Comparison of ENCODE assay signal across 8 cellular contexts in genomic region chr9:133121200-133122166, GRCh38. TPM values are rescaled to one million over a fixed set of nuclear protein-coding genes. Genes with fewer than 3 reads are reported as not detected.
DNase-seq lines count a peak whose midpoint lies in the region; TF ChIP-seq lines count a peak whose summit lies in the region.

Gene RALGDS (minus strand): TSS chr9:133121240. CDS start chr9:133121154, 86 bp downstream.

- in situ Hi-C loops in GM23248 (cut with MboI), result no loop called here

- no peaks in the 10 kb centered on the region for H3K36me3 Mint-ChIP-seq in nephron progenitor cell (ENCODE audit: low read depth)
- H3K36me3 Mint-ChIP-seq in stimulated activated naive CD8-positive, alpha-beta T cell treated with anti-CD3 and anti-CD28 coated beads, Interleukin-15, Interleukin-2, amounts not matched to agents 100 ng/mL and 50 ng/mL, for 24 hours (ENCODE audit: low read depth), result no peaks in the 10 kb centered on the region

- H3K4me2 ChIP-seq in GM23248 (ENCODE audit: unreplicated experiment), result peak within 1 kb of the TSS; percentile 81

- peak within 1 kb of the TSS; percentile 77 for H3K4me3 Mint-ChIP-seq in nephron progenitor cell
- peak within 1 kb of the TSS; percentile 79 for H3K4me3 Mint-ChIP-seq in stimulated activated naive CD8-positive, alpha-beta T cell treated with anti-CD3 and anti-CD28 coated beads, Interleukin-15, Interleukin-2, amounts not matched to agents 100 ng/mL and 50 ng/mL, for 24 hours

- H3K27me3 ChIP-seq in GM23248 (replicated peaks; ENCODE audit: insufficient read depth), result no peaks in the 10 kb centered on the region

- no peaks in the 10 kb centered on the region for H3K9me3 ChIP-seq in GM23248 (ENCODE audit: low read depth)

- no peaks in the 10 kb centered on the region; the same call in 1 of the 2 replicates for H4K20me1 ChIP-seq in GM23248 (ENCODE audit: insufficient read depth)

- H3K4me3 ChIP-seq in GM23248 (peak within 1 kb of the TSS; percentile 78), LNCaP clone FGC (ENCODE audit: low read depth, low read length) (peak within 1 kb of the TSS; percentile 77)

- DNase-seq in DMS53 (lab: John Stamatoyannopoulos, UW), result peak; percentile 97
- DNase-seq in GM23248, result peak; percentile 97
- DNase-seq in LNCaP clone FGC (ENCODE audit: low read depth), result no peak
- peak; percentile 85 for DNase-seq in SIG-M5 (lab: John Stamatoyannopoulos, UW)
- peak; percentile 96 for DNase-seq in activated effector memory CD4-positive, alpha-beta T cell treated with anti-CD3 and anti-CD28 coated beads, Interleukin-2, amount 50 U/mL, for 16 hours
- DNase-seq in fibroblast of the conjunctiva (ENCODE audit: low read depth), result peak; percentile 54
- DNase-seq in nephron progenitor cell, result peak; percentile 95

- H3K27ac ChIP-seq in GM23248, result no peak within 1 kb of the TSS; the same call in 1 of the 2 replicates

- no peaks in the 10 kb centered on the region for H3K36me3 ChIP-seq in GM23248 (ENCODE audit: low read depth)

- peak within 1 kb of the TSS; percentile 84 for H3K9ac ChIP-seq in GM23248

- H3K4me1 ChIP-seq in GM23248 (ENCODE audit: insufficient read depth), result peaks cover 27% of the 10 kb centered on the region

- peaks cover 12% of the 10 kb centered on the region for H3F3A ChIP-seq in GM23248 (ENCODE audit: insufficient read depth)

- H3K9me3 Mint-ChIP-seq in nephron progenitor cell, result no peaks in the 10 kb centered on the region
- H3K9me3 Mint-ChIP-seq in stimulated activated naive CD8-positive, alpha-beta T cell treated with anti-CD3 and anti-CD28 coated beads, Interleukin-15, Interleukin-2, amounts not matched to agents 100 ng/mL and 50 ng/mL, for 24 hours, result no peaks in the 10 kb centered on the region

- WGBS in GM23248 (ENCODE audit: low coverage in 1 of 2, low lambda C conversion rate in 2 of 2, missing lambda C conversion rate in 2 of 2), 2 experiments, result 18 to 47% methylated on average over 19 to 56 of the region's 56 CpGs

- peaks cover 29% of the 10 kb centered on the region for H3K79me2 ChIP-seq in GM23248 (ENCODE audit: insufficient read depth)

- H2AFZ ChIP-seq in GM23248, result peak within 1 kb of the TSS; percentile 55; the same call in 1 of the 2 replicates

- H3K4me1 Mint-ChIP-seq in nephron progenitor cell, result peaks cover 72% of the 10 kb centered on the region
- H3K4me1 Mint-ChIP-seq in stimulated activated naive CD8-positive, alpha-beta T cell treated with anti-CD3 and anti-CD28 coated beads, Interleukin-15, Interleukin-2, amounts not matched to agents 100 ng/mL and 50 ng/mL, for 24 hours (ENCODE audit: low read depth), result peaks cover 87% of the 10 kb centered on the region

- no peak within 1 kb of the TSS for H3K27ac Mint-ChIP-seq in nephron progenitor cell
- peak within 1 kb of the TSS; percentile 92 for H3K27ac Mint-ChIP-seq in stimulated activated naive CD8-positive, alpha-beta T cell treated with anti-CD3 and anti-CD28 coated beads, Interleukin-15, Interleukin-2, amounts not matched to agents 100 ng/mL and 50 ng/mL, for 24 hours

- TF ChIP-seq CTCF in LNCaP clone FGC (IDR thresholded peaks at IDR 0.05; ENCODE audit: control insufficient read depth, extremely low read depth, insufficient read depth), result no peak
- TF ChIP-seq CTCF in nephron progenitor cell (IDR thresholded peaks at IDR 0.05), result no peak

- H3K27me3 Mint-ChIP-seq in nephron progenitor cell (ENCODE audit: low read depth, poor library complexity), result peaks cover 2% of the 10 kb centered on the region
- no peaks in the 10 kb centered on the region for H3K27me3 Mint-ChIP-seq in stimulated activated naive CD8-positive, alpha-beta T cell treated with anti-CD3 and anti-CD28 coated beads, Interleukin-15, Interleukin-2, amounts not matched to agents 100 ng/mL and 50 ng/mL, for 24 hours

- H3K9me2 ChIP-seq in GM23248 (ENCODE audit: insufficient read depth), result no peaks in the 10 kb centered on the region

RNA-seq across cellular contexts. Expression of gene RALGDS, which starts in this region (rescaled TPM):
- total RNA-seq in GM23248 (2014; rRNA removed; shearing (Covaris generic)), result 21.7 and 51.7 TPM in 2 replicates
- polyA plus RNA-seq in GM23248 (2016; fragmentation: Nextera tagmentation; extraction: Ambion mirVana), result 8.5 and 8.9 TPM in 2 replicates
